In the genomic region with DNA sequence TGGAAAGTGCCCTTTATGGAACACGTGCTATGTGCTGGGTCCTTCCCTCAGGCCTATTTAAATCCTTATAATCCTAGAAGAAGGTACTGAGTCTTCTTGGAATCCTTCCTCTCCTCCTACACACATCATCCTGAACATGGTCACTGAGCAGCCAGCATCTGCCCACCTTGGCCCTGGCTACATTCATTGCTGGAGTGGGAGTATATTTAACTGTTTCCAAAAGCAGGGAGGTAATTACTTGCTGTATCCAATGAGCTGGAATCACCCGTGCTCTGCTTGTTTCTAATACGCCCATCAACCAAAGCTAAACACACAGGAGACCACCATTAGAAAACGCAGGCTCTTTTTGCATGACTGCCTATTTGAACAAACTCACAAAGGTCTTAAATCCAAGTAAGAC, we compare ENCODE assay signal across 1 cellular context.
TF ChIP-seq lines count a peak whose summit lies in the region.

No MANE protein-coding gene starts in this region.

TF ChIP-seq in HepG2, 621 proteins besides CTCF, POLR2A, EP300 and RAD21 (continued from another document):
- TF ChIP-seq, protein P1, sequence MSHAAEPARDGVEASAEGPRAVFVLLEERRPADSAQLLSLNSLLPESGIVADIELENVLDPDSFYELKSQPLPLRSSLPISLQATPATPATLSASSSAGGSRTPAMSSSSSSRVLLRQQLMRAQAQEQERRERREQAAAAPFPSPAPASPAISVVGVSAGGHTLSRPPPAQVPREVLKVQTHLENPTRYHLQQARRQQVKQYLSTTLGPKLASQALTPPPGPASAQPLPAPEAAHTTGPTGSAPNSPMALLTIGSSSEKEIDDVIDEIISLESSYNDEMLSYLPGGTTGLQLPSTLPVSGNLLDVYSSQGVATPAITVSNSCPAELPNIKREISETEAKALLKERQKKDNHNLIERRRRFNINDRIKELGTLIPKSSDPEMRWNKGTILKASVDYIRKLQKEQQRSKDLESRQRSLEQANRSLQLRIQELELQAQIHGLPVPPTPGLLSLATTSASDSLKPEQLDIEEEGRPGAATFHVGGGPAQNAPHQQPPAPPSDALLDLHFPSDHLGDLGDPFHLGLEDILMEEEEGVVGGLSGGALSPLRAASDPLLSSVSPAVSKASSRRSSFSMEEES (CRISPR knock-in tag; IDR thresholded peaks at IDR 0.05) = no peak
- TF ChIP-seq ZC3H4 (CRISPR knock-in tag; IDR thresholded peaks at IDR 0.05; ENCODE audit: borderline replicate concordance) (no peak), RXRA (CRISPR knock-in tag; IDR thresholded peaks at IDR 0.05) (no peak), SMC3 (IDR thresholded peaks at IDR 0.05; ENCODE audit: low read length) (no peak)
